ENCODE assay signal across 1 cellular context in genomic region chr16:3909791-3910583, GRCh38.
TF ChIP-seq lines count a peak whose summit lies in the region.

No MANE protein-coding gene starts in this region.

TF ChIP-seq in GM23338, 12 proteins besides CTCF, POLR2A, EP300 and RAD21:
- TF ChIP-seq REST (IDR thresholded peaks at IDR 0.05; ENCODE audit: unreplicated experiment): no peak
- no peak for TF ChIP-seq CREB1 (CRISPR knock-in tag; IDR thresholded peaks at IDR 0.05; ENCODE audit: low read depth)
- no peak for TF ChIP-seq ZNF331 (CRISPR knock-in tag; IDR thresholded peaks at IDR 0.05; ENCODE audit: low read depth)
- no peak for TF ChIP-seq JUNB (IDR thresholded peaks at IDR 0.05; ENCODE audit: unreplicated experiment)
- TF ChIP-seq ZNF114 (CRISPR knock-in tag; IDR thresholded peaks at IDR 0.05): no peak
- TF ChIP-seq NANOG (IDR thresholded peaks at IDR 0.05; ENCODE audit: borderline replicate concordance): no peak
- no peak for TF ChIP-seq EZH2phosphoT487 (IDR thresholded peaks at IDR 0.05; ENCODE audit: unreplicated experiment)
- no peak for TF ChIP-seq ETS1 (IDR thresholded peaks at IDR 0.05)
- no peak for TF ChIP-seq ZNF462 (CRISPR knock-in tag; IDR thresholded peaks at IDR 0.05)
- TF ChIP-seq POLR2AphosphoS5 (IDR thresholded peaks at IDR 0.05; ENCODE audit: low read depth): no peak
- no peak for TF ChIP-seq EZH2 (IDR thresholded peaks at IDR 0.05; ENCODE audit: low read depth, unreplicated experiment)
